Comparison of ENCODE assay signal across 15 cellular contexts in the genomic region with DNA sequence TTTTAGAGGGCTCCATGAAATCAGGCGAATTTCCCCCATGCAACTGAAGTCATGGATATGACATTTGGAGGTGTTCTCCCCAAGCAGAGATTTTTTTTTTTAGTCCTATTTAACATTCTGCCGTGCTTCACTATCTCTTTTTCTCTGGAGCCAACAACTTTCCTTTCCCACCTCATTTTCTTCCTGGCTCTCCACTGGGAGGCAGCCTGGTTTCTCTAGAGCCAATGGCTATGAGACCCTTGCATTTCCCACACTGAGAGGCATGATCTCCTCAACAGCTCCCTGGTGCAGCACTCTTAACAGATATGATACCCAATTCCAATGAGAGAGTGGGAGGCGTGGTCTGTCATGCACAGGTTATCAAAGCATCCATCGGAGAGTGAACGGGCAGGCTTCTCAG.
A peak's percentile ranks its signal among the peaks of the same experiment; 100 is the strongest.
DNase-seq lines count a peak whose midpoint lies in the region; ATAC-seq and TF ChIP-seq lines count a peak whose summit lies in the region.
"Had no signal": no experiment of that assay in that cellular context is flagged by ENCODE, and none has a peak within 500 bp of the region (broad histone marks: within the 10 kb centered on the region; RNA-seq: fewer than 3 reads in every experiment).

No MANE protein-coding gene starts in this region.

- TF ChIP-seq EP300 in gastroesophageal sphincter (IDR thresholded peaks at IDR 0.05), result no peak

- intact Hi-C loops in uterus (cut with DNase I; ENCODE audit: low total_unique reads), result no loop called here

- no peaks in the 10 kb centered on the region for H3K4me1 ChIP-seq in gastroesophageal sphincter
- H3K4me1 ChIP-seq in uterus, result no peaks in the 10 kb centered on the region
- H3K4me1 ChIP-seq: Caco-2 had no signal

- TF ChIP-seq POLR2A in gastroesophageal sphincter (IDR thresholded peaks at IDR 0.05), result no peak
- no peak for TF ChIP-seq POLR2A in uterus (IDR thresholded peaks at IDR 0.05)

- 73 to 74% methylated on average over 3 of the region's 5 CpGs for WGBS in gastroesophageal sphincter (ENCODE audit: low coverage in 1 of 2), 2 donors

- CTCF ChIA-PET in AG04450 (lab: Charles Lee), result no interaction called here

- ATAC-seq in SK-N-SH treated with all-trans-retinoic acid at 6 μM for 48 hours (0 out of 3 replicates have a peak, but pooled peaks have one; percentile 28), gastroesophageal sphincter (no peak)
- ATAC-seq: PC-3 had no signal

- no peaks in the 10 kb centered on the region for H3K36me3 ChIP-seq in gastroesophageal sphincter
- no peaks in the 10 kb centered on the region for H3K36me3 ChIP-seq in uterus

- H3K27ac ChIP-seq in AG04450 (ENCODE audit: low read depth, low read length) (no peak overlapping the region), gastroesophageal sphincter (no peak overlapping the region), uterus (no peak overlapping the region)
- H3K27ac ChIP-seq: SK-N-MC had no signal

- H3K9me3 ChIP-seq in AG04450 (ENCODE audit: control insufficient read depth, insufficient read depth, low read length) (no peaks in the 10 kb centered on the region), gastroesophageal sphincter (peaks cover 0 to 15% (median 0%) of the 10 kb centered on the region in 3 donors), uterus (no peaks in the 10 kb centered on the region)
- H3K9me3 ChIP-seq: Caco-2 had no signal

- no peaks in the 10 kb centered on the region for H3K27me3 ChIP-seq in AG04450 (ENCODE audit: control insufficient read depth, insufficient read depth, low read length)
- no peaks in the 10 kb centered on the region for H3K27me3 ChIP-seq in gastroesophageal sphincter
- H3K27me3 ChIP-seq in uterus, result no peaks in the 10 kb centered on the region

- POLR2A ChIA-PET in AG04450 (lab: Yijun Ruan, JAX), result interaction anchor here (0.6 kb wide), 1 partner anchor 134 kb away, joined by 4 read pairs; no protein-coding TSS in a partner anchor

- TF ChIP-seq CTCF in AG04450 (IDR thresholded peaks at IDR 0.05; ENCODE audit: low read depth, low read length), result peak; percentile 20; the same call in 1 of the 2 replicates
- TF ChIP-seq CTCF in gastroesophageal sphincter (IDR thresholded peaks at IDR 0.05), result no peak
- no peak for TF ChIP-seq CTCF in uterus (IDR thresholded peaks at IDR 0.05)

- H3K4me3 ChIP-seq in AG04450 (ENCODE audit: low read depth, low read length) (no peak overlapping the region), gastroesophageal sphincter (no peak overlapping the region), uterus (no peak overlapping the region)
- H3K4me3 ChIP-seq: SK-N-MC had no signal

- no peak for DNase-seq in AG04450 (ENCODE audit: low read depth, low spot score)
- DNase-seq in D341Med (ENCODE audit: low spot score), result peak; percentile 43
- peak; percentile 54 for DNase-seq in iPS-NIHi7 (ENCODE audit: extremely low spot score)
- DNase-seq in uterus, result no peak
- no peak for DNase-seq in NCI-H345 treated with DMSO at 0.1 percent for 48 hours (lab: John Stamatoyannopoulos, UW; ENCODE audit: unreplicated experiment)
- DNase-seq: KG1, NCI-H1048, NCI-H146, NCI-H2171, NCI-H510A treated with DMSO at 0.1 percent for 48 hours had no signal

TF ChIP-seq in SK-N-SH treated with all-trans-retinoic acid at 6 μM for 48 hours, 23 proteins besides CTCF, POLR2A, EP300 and RAD21:
- TF ChIP-seq ZNF8 (CRISPR knock-in tag; IDR thresholded peaks at IDR 0.05) (no peak), SNAI2 (CRISPR knock-in tag; IDR thresholded peaks at IDR 0.05) (no peak), ZFP30 (CRISPR knock-in tag; IDR thresholded peaks at IDR 0.05) (no peak), ZNF565 (CRISPR knock-in tag; conservative IDR thresholded peaks at IDR 0.05; ENCODE audit: low read depth) (no peak), RARB (CRISPR knock-in tag; IDR thresholded peaks at IDR 0.05) (no peak), TOX (CRISPR knock-in tag; IDR thresholded peaks at IDR 0.05; ENCODE audit: borderline replicate concordance) (no peak), CSDC2 (CRISPR knock-in tag; IDR thresholded peaks at IDR 0.05) (no peak), PPARA (CRISPR knock-in tag; IDR thresholded peaks at IDR 0.05; ENCODE audit: borderline replicate concordance) (no peak)
- TF ChIP-seq, protein P1, sequence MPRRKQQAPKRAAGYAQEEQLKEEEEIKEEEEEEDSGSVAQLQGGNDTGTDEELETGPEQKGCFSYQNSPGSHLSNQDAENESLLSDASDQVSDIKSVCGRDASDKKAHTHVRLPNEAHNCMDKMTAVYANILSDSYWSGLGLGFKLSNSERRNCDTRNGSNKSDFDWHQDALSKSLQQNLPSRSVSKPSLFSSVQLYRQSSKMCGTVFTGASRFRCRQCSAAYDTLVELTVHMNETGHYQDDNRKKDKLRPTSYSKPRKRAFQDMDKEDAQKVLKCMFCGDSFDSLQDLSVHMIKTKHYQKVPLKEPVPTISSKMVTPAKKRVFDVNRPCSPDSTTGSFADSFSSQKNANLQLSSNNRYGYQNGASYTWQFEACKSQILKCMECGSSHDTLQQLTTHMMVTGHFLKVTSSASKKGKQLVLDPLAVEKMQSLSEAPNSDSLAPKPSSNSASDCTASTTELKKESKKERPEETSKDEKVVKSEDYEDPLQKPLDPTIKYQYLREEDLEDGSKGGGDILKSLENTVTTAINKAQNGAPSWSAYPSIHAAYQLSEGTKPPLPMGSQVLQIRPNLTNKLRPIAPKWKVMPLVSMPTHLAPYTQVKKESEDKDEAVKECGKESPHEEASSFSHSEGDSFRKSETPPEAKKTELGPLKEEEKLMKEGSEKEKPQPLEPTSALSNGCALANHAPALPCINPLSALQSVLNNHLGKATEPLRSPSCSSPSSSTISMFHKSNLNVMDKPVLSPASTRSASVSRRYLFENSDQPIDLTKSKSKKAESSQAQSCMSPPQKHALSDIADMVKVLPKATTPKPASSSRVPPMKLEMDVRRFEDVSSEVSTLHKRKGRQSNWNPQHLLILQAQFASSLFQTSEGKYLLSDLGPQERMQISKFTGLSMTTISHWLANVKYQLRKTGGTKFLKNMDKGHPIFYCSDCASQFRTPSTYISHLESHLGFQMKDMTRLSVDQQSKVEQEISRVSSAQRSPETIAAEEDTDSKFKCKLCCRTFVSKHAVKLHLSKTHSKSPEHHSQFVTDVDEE (CRISPR knock-in tag; IDR thresholded peaks at IDR 0.05), result no peak
- TF ChIP-seq, protein P2, sequence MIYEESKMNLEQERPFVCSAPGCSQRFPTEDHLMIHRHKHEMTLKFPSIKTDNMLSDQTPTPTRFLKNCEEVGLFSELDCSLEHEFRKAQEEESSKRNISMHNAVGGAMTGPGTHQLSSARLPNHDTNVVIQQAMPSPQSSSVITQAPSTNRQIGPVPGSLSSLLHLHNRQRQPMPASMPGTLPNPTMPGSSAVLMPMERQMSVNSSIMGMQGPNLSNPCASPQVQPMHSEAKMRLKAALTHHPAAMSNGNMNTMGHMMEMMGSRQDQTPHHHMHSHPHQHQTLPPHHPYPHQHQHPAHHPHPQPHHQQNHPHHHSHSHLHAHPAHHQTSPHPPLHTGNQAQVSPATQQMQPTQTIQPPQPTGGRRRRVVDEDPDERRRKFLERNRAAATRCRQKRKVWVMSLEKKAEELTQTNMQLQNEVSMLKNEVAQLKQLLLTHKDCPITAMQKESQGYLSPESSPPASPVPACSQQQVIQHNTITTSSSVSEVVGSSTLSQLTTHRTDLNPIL (CRISPR knock-in tag; IDR thresholded peaks at IDR 0.05; ENCODE audit: low read depth), result no peak
TF ChIP-seq in SK-N-SH treated with all-trans-retinoic acid at 6 μM for 48 hours: peak in this region for 0.

Comparison
In these comparisons a context has a peak if more than half of its experiments do, and no peak if none do; other contexts are left out.
1. DNase-seq: peak in D341Med (single experiment) and iPS-NIHi7 (single experiment); none in AG04450 (single experiment), uterus (0 of 2) and NCI-H345 treated with DMSO at 0.1 percent for 48 hours (single experiment).